10 cellular contexts compared by ENCODE assay signal in genomic region chr1:46774297-46774696, GRCh38. TPM values are rescaled to one million over a fixed set of nuclear protein-coding genes. Genes with fewer than 3 reads are reported as not detected.
"Had no signal": no experiment of that assay in that cellular context is flagged by ENCODE, and none has a peak within 500 bp of the region (broad histone marks: within the 10 kb centered on the region; RNA-seq: fewer than 3 reads in every experiment).

No MANE protein-coding gene starts in this region.

- H3K9ac ChIP-seq: GM23248 had no signal

- H3K9me3 ChIP-seq: HAP-1 had no signal

- H3K4me2 ChIP-seq: GM23338 had no signal

- H3K4me3 ChIP-seq: GM23248, GM23338, HAP-1 had no signal

- H3K4me1 ChIP-seq: HAP-1 had no signal

- DNase-seq: GM23248, GOT3, H7, H9, HCEC 1CT, HFFc6 had no signal

- H3K36me3 ChIP-seq: HAP-1 had no signal

- H3K27ac ChIP-seq: GM23248 had no signal

RNA-seq across cellular contexts. Expression of gene CYP4B1, which starts 24.5 kb away (rescaled TPM):
- total RNA-seq: GM23248, GM23338, H1, H4, H7, H9, HFFc6 had no signal
- polyA plus RNA-seq: GM23248, GM23338 had no signal
